In genomic region chr14:77026166-77026929, GRCh38 we compare ENCODE assay signal across 8 cellular contexts. TPM values are rescaled to one million over a fixed set of nuclear protein-coding genes. Genes with fewer than 3 reads are reported as not detected.
DNase-seq lines count a peak whose midpoint lies in the region; ATAC-seq, FAIRE-seq and TF ChIP-seq lines count a peak whose summit lies in the region.

No MANE protein-coding gene starts in this region.

- H3K27ac Mint-ChIP-seq in activated T-helper 17 cell treated with anti-CD3 and anti-CD28 coated beads, Interleukin-2, amount 50 U/mL, for 72 hours = no peak overlapping the region

- TF ChIP-seq POLR2A in sigmoid colon (IDR thresholded peaks at IDR 0.05) (peak in 1 of 2 donors; percentile 22), H54 (IDR thresholded peaks at IDR 0.05; ENCODE audit: low read depth, low read length) (no peak)

- TF ChIP-seq EP300 in sigmoid colon (IDR thresholded peaks at IDR 0.05) = no peak

- H3K79me2 ChIP-seq in ACC112 (ENCODE audit: control insufficient read depth, insufficient read depth, low read length, unreplicated experiment) (peaks cover 41% of the 10 kb centered on the region), GM23248 (ENCODE audit: insufficient read depth) (peaks cover 60% of the 10 kb centered on the region)

- FAIRE-seq in H54 (lab: Jason Lieb, UNC) = no peak

- peaks cover 36% of the 10 kb centered on the region for H3K36me3 Mint-ChIP-seq in activated T-helper 17 cell treated with anti-CD3 and anti-CD28 coated beads, Interleukin-2, amount 50 U/mL, for 72 hours (ENCODE audit: low read depth)

- peak overlapping the region; percentile 81 for H3K4me3 ChIP-seq in ACC112 (ENCODE audit: low read depth, low read length)
- H3K4me3 ChIP-seq in GM23248 = peak overlapping the region; percentile 96
- H3K4me3 ChIP-seq in sigmoid colon = peak overlapping the region; percentile 85 to 96 (median 91)

- no peaks in the 10 kb centered on the region for H3K27me3 ChIP-seq in ACC112 (ENCODE audit: insufficient read depth, low read length)
- H3K27me3 ChIP-seq in GM23248 (replicated peaks; ENCODE audit: insufficient read depth) = no peaks in the 10 kb centered on the region
- no peaks in the 10 kb centered on the region for H3K27me3 ChIP-seq in sigmoid colon

- H2AFZ ChIP-seq in ACC112 (ENCODE audit: low read length, unreplicated experiment) (no peak overlapping the region), GM23248 (no peak overlapping the region)

- H3K27ac ChIP-seq in ACC112 (ENCODE audit: low read depth, low read length) (peak overlapping the region; percentile 95), GM23248 (peak overlapping the region; percentile 99), sigmoid colon (peak overlapping the region; percentile 97 to 100 (median 100))

- in situ Hi-C loops in GM23248 (cut with MboI) = no loop called here

- H3F3A ChIP-seq in GM23248 (ENCODE audit: insufficient read depth) = peaks cover 47% of the 10 kb centered on the region

- H3K9me3 ChIP-seq in GM23248 (ENCODE audit: low read depth) (no peaks in the 10 kb centered on the region), sigmoid colon (no peaks in the 10 kb centered on the region)

- H3K36me3 ChIP-seq in ACC112 (ENCODE audit: insufficient read depth, low read length) (peaks cover 16% of the 10 kb centered on the region; the same call in 1 of the 2 replicates), GM23248 (ENCODE audit: low read depth) (no peaks in the 10 kb centered on the region; the same call in 1 of the 2 replicates), sigmoid colon (peaks cover 0 to 14% (median 6%) of the 10 kb centered on the region in 4 donors)

- WGBS in GM23248 (ENCODE audit: low coverage in 1 of 2, low lambda C conversion rate in 2 of 2, missing lambda C conversion rate in 2 of 2), 2 experiments = 1% methylated on average over 45 to 70 of the region's 76 CpGs
- 23 to 55% methylated on average over 76 of the region's 76 CpGs for WGBS in sigmoid colon, 2 donors

- no peaks in the 10 kb centered on the region for H3K9me3 Mint-ChIP-seq in activated T-helper 17 cell treated with anti-CD3 and anti-CD28 coated beads, Interleukin-2, amount 50 U/mL, for 72 hours

- H3K4me1 ChIP-seq in ACC112 (ENCODE audit: control insufficient read depth, insufficient read depth, low read length, unreplicated experiment) = peaks cover 30% of the 10 kb centered on the region
- H3K4me1 ChIP-seq in GM23248 (ENCODE audit: insufficient read depth) = peaks cover 34% of the 10 kb centered on the region
- H3K4me1 ChIP-seq in sigmoid colon = peaks cover 0 to 68% (median 52%) of the 10 kb centered on the region in 4 donors

- peaks cover 31% of the 10 kb centered on the region for H3K4me1 Mint-ChIP-seq in activated T-helper 17 cell treated with anti-CD3 and anti-CD28 coated beads, Interleukin-2, amount 50 U/mL, for 72 hours

- intact Hi-C loops in left ventricle myocardium superior (cut with micrococcal nuclease) (loop anchor here (10.0 kb wide), 2 partner anchors 72 to 112 kb away; no protein-coding TSS in a partner anchor), sigmoid colon (cut with DNase I) (loop anchor here (2.0 kb wide), 1 partner anchor 68 kb away; no protein-coding TSS in a partner anchor)

- H3K4me2 ChIP-seq in GM23248 (ENCODE audit: unreplicated experiment) = peak overlapping the region; percentile 100

- H3K9ac ChIP-seq in GM23248 = peak overlapping the region; percentile 98

- no peak for ATAC-seq in activated T-helper 17 cell treated with anti-CD3 and anti-CD28 coated beads, Interleukin-2, amount 50 U/mL, for 72 hours (replicated peaks)
- ATAC-seq in left ventricle myocardium superior (peak; percentile 1), GM21447 (IDR thresholded peaks at IDR 0.05; ENCODE audit: unreplicated experiment) (no peak)

- H4K20me1 ChIP-seq in GM23248 (ENCODE audit: insufficient read depth) = no peaks in the 10 kb centered on the region

- peak overlapping the region; percentile 99 for H3K4me3 Mint-ChIP-seq in activated T-helper 17 cell treated with anti-CD3 and anti-CD28 coated beads, Interleukin-2, amount 50 U/mL, for 72 hours

- no peaks in the 10 kb centered on the region for H3K9me2 ChIP-seq in GM23248 (ENCODE audit: insufficient read depth)

- DNase-seq in GM23248 (peak; percentile 75), left ventricle myocardium superior (peak; percentile 71), sigmoid colon (peak; percentile 81), H54 (ENCODE audit: insufficient read length, low spot score) (no peak), NOMO-1 treated with dmso at 0.1 percent for 144 hours (lab: John Stamatoyannopoulos, UW; ENCODE audit: unreplicated experiment) (no peak)

- TF ChIP-seq CTCF in sigmoid colon (IDR thresholded peaks at IDR 0.05) = no peak

- no peaks in the 10 kb centered on the region for H3K27me3 Mint-ChIP-seq in activated T-helper 17 cell treated with anti-CD3 and anti-CD28 coated beads, Interleukin-2, amount 50 U/mL, for 72 hours

RNA-seq across cellular contexts. Expression of gene IRF2BPL, which starts 2.2 kb away (rescaled TPM):
- total RNA-seq in GM23248 (2014; rRNA removed; shearing (Covaris generic)) = 43.4 and 51.0 TPM in 2 replicates
- polyA plus RNA-seq in GM23248 (2016; fragmentation: Nextera tagmentation; extraction: Ambion mirVana) (4.8 and 4.9 TPM in 2 replicates), sigmoid colon (10 to 100 TPM in 1 of 3 donors, 1 to 10 TPM in 2; 3.0 to 13.8 (median 6.6) TPM)
- 10 to 100 TPM; 14.2 to 25.5 TPM for total RNA-seq in activated T-helper 17 cell treated with anti-CD3 and anti-CD28 coated beads, Interleukin-2, amount 50 U/mL, for 72 hours
- total RNA-seq in left ventricle myocardium superior (42.8 TPM), sigmoid colon (10 to 100 TPM; 34.7 to 63.1 (median 57.9) TPM)

Comparison
In these comparisons a context has a peak if more than half of its experiments do, and no peak if none do; other contexts are left out.
1. DNase-seq: peak in GM23248 (single experiment), left ventricle myocardium superior (single experiment) and sigmoid colon (single experiment); none in H54 (single experiment) and NOMO-1 treated with dmso at 0.1 percent for 144 hours (single experiment).
2. Peak in every context shown above with its lines, with median percentiles within 50 percentile points of each other: H3K27ac ChIP-seq and H3K4me3 ChIP-seq.